21 cellular contexts compared by ENCODE assay signal in genomic region chr1:191577213-191577612, GRCh38.
A peak's percentile ranks its signal among the peaks of the same experiment; 100 is the strongest.
DNase-seq lines count a peak whose midpoint lies in the region; ATAC-seq and TF ChIP-seq lines count a peak whose summit lies in the region.
"Had no signal": no experiment of that assay in that cellular context is flagged by ENCODE, and none has a peak within 500 bp of the region (broad histone marks: within the 10 kb centered on the region; RNA-seq: fewer than 3 reads in every experiment).

No MANE protein-coding gene starts in this region.

- no peaks in the 10 kb centered on the region for H3K36me3 ChIP-seq in left ventricle myocardium inferior
- H3K36me3 ChIP-seq: BE2C, BLaER1 had no signal

- H3K4me1 ChIP-seq in left ventricle myocardium inferior: no peaks in the 10 kb centered on the region
- H3K4me1 ChIP-seq: BE2C, BLaER1 had no signal

- no peak for TF ChIP-seq CTCF in dorsolateral prefrontal cortex (IDR thresholded peaks at IDR 0.05 in 54 of 56, conservative IDR thresholded peaks at IDR 0.05 in 2 of 56; ENCODE audit: low read depth in 1 of 56, partially characterized antibody in 56 of 56)
- TF ChIP-seq CTCF in left ventricle myocardium inferior (IDR thresholded peaks at IDR 0.05; ENCODE audit: borderline replicate concordance): no peak

- DNase-seq in HT1080 (ENCODE audit: low read depth) (peak; percentile 2), left kidney (ENCODE audit: low read depth, low spot score) (peak; percentile 14), dorsolateral prefrontal cortex (no peak), left ventricle myocardium inferior (no peak)
- DNase-seq: 8988T; ACHN; BE2C; C1 segment of cervical spinal cord; CD4-positive, alpha-beta memory T cell; CD4-positive, CD25-positive, alpha-beta regulatory T cell; CD8-positive, alpha-beta memory T cell; COR-L47; DMS 273 treated with DMSO at 0.1 percent for 48 hours; DMS153; DMS53; DMS79; DND-41; EL; GDM1 had no signal

- H3K27me3 ChIP-seq in dorsolateral prefrontal cortex (no peaks in the 10 kb centered on the region), left ventricle myocardium inferior (ENCODE audit: low read depth) (no peaks in the 10 kb centered on the region)
- H3K27me3 ChIP-seq: BE2C, BLaER1 had no signal

- peaks cover 13% of the 10 kb centered on the region for H3K9me3 ChIP-seq in left ventricle myocardium inferior (replicated peaks)
- H3K9me3 ChIP-seq: BE2C, BLaER1 had no signal

- H3K27ac ChIP-seq in dorsolateral prefrontal cortex (no peak overlapping the region), left ventricle myocardium inferior (replicated peaks) (no peak overlapping the region)
- H3K27ac ChIP-seq: BLaER1 had no signal

- H3K4me3 ChIP-seq in dorsolateral prefrontal cortex (no peak overlapping the region), left ventricle myocardium inferior (no peak overlapping the region)
- H3K4me3 ChIP-seq: BLaER1 had no signal

- intact Hi-C loops in dorsolateral prefrontal cortex (cut with DNase I) (no loop called here), left ventricle myocardium inferior (cut with micrococcal nuclease) (no loop called here)

- ATAC-seq in GM21717 (IDR thresholded peaks at IDR 0.05; ENCODE audit: unreplicated experiment): no peak

Comparison
In these comparisons a context has a peak if more than half of its experiments do, and no peak if none do; other contexts are left out.
1. DNase-seq: peak in HT1080 (single experiment) and left kidney (single experiment); none in dorsolateral prefrontal cortex (0 of 10) and left ventricle myocardium inferior (single experiment).